Comparison of ENCODE assay signal across 1 cellular context in the genomic region with DNA sequence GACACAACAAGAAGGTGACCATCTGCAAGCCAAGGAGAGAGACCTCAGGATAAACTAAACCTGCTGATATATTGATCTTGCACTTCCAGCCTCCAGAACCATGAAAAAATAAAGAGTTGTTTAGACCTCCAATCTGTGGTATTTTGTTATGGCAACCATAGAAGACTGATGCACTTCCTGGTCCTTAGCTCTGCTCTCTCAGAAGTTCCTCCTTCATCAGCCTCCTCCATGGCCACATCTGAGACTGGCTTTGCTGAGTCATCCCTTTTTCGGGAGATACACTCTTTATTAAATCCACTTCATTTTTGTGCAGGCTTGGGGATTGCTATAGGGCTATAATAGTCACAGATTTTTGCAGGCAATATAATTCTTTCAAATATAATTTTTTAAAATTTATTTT.
TF ChIP-seq lines count a peak whose summit lies in the region.

No MANE protein-coding gene starts in this region.

TF ChIP-seq in HepG2, 621 proteins besides CTCF, POLR2A, EP300 and RAD21 (continued from another document):
- TF ChIP-seq, protein P1, sequence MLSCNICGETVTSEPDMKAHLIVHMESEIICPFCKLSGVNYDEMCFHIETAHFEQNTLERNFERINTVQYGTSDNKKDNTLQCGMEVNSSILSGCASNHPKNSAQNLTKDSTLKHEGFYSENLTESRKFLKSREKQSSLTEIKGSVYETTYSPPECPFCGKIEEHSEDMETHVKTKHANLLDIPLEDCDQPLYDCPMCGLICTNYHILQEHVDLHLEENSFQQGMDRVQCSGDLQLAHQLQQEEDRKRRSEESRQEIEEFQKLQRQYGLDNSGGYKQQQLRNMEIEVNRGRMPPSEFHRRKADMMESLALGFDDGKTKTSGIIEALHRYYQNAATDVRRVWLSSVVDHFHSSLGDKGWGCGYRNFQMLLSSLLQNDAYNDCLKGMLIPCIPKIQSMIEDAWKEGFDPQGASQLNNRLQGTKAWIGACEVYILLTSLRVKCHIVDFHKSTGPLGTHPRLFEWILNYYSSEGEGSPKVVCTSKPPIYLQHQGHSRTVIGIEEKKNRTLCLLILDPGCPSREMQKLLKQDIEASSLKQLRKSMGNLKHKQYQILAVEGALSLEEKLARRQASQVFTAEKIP (CRISPR knock-in tag; IDR thresholded peaks at IDR 0.05; ENCODE audit: borderline replicate concordance) = no peak
- TF ChIP-seq, protein P2, sequence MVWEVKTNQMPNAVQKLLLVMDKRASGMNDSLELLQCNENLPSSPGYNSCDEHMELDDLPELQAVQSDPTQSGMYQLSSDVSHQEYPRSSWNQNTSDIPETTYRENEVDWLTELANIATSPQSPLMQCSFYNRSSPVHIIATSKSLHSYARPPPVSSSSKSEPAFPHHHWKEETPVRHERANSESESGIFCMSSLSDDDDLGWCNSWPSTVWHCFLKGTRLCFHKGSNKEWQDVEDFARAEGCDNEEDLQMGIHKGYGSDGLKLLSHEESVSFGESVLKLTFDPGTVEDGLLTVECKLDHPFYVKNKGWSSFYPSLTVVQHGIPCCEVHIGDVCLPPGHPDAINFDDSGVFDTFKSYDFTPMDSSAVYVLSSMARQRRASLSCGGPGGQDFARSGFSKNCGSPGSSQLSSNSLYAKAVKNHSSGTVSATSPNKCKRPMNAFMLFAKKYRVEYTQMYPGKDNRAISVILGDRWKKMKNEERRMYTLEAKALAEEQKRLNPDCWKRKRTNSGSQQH (CRISPR knock-in tag; IDR thresholded peaks at IDR 0.05; ENCODE audit: low read depth) = no peak
- TF ChIP-seq ZNF24 (IDR thresholded peaks at IDR 0.05) = no peak
- TF ChIP-seq, protein P3, sequence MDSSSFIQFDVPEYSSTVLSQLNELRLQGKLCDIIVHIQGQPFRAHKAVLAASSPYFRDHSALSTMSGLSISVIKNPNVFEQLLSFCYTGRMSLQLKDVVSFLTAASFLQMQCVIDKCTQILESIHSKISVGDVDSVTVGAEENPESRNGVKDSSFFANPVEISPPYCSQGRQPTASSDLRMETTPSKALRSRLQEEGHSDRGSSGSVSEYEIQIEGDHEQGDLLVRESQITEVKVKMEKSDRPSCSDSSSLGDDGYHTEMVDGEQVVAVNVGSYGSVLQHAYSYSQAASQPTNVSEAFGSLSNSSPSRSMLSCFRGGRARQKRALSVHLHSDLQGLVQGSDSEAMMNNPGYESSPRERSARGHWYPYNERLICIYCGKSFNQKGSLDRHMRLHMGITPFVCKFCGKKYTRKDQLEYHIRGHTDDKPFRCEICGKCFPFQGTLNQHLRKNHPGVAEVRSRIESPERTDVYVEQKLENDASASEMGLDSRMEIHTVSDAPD (CRISPR knock-in tag; IDR thresholded peaks at IDR 0.05) = no peak
- TF ChIP-seq ZNF747 (CRISPR knock-in tag; IDR thresholded peaks at IDR 0.05; ENCODE audit: borderline replicate concordance) = no peak
- TF ChIP-seq SMAD9 (CRISPR knock-in tag; IDR thresholded peaks at IDR 0.05) = no peak
- TF ChIP-seq ZNF605 (CRISPR knock-in tag; IDR thresholded peaks at IDR 0.05) = no peak
- TF ChIP-seq, protein P4, sequence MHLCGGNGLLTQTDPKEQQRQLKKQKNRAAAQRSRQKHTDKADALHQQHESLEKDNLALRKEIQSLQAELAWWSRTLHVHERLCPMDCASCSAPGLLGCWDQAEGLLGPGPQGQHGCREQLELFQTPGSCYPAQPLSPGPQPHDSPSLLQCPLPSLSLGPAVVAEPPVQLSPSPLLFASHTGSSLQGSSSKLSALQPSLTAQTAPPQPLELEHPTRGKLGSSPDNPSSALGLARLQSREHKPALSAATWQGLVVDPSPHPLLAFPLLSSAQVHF (CRISPR knock-in tag; IDR thresholded peaks at IDR 0.05) = no peak
- TF ChIP-seq MYNN (CRISPR knock-in tag; IDR thresholded peaks at IDR 0.05; ENCODE audit: low read depth) = no peak
- no peak for TF ChIP-seq GFI1 (CRISPR knock-in tag; IDR thresholded peaks at IDR 0.05; ENCODE audit: borderline replicate concordance)
